In genomic region chr10:72088879-72089585, GRCh38 we compare ENCODE assay signal across 8 cellular contexts. TPM values are rescaled to one million over a fixed set of nuclear protein-coding genes. Genes with fewer than 3 reads are reported as not detected.
DNase-seq lines count a peak whose midpoint lies in the region; ATAC-seq and TF ChIP-seq lines count a peak whose summit lies in the region.

No MANE protein-coding gene starts in this region.

- H3K36me3 ChIP-seq in HEK293 (ENCODE audit: control insufficient read depth in 2 of 2, insufficient read depth in 1 of 2, low read length in 2 of 2) (no peaks in the 10 kb centered on the region), mucosa of stomach (ENCODE audit: control insufficient read depth, insufficient read depth, low read length) (no peaks in the 10 kb centered on the region)

- peaks cover 48% of the 10 kb centered on the region for H3K27me3 ChIP-seq in mucosa of stomach (ENCODE audit: control insufficient read depth, insufficient read depth, low read length)

- no peak for TF ChIP-seq CTCF in HEK293 (tag by site-specific recombination; IDR thresholded peaks at IDR 0.05)

- ATAC-seq in HG03342 (IDR thresholded peaks at IDR 0.05; ENCODE audit: unreplicated experiment): no peak
- no peak for ATAC-seq in GM18909 (IDR thresholded peaks at IDR 0.05; ENCODE audit: poor library complexity, unreplicated experiment)

- POLR2A ChIA-PET in HEK293 (lab: Yijun Ruan, JAX): no interaction called here

- CTCF ChIA-PET in HEK293 (lab: Yijun Ruan, JAX): interaction anchor here (1.0 to 1.3 kb wide), 6 partner anchors 12 to 193 kb away, joined by 3 to 6 read pairs (median 4); no protein-coding TSS in a partner anchor

- H3K4me3 ChIP-seq in HEK293 (ENCODE audit: low read depth, low read length) (no peak overlapping the region), mucosa of stomach (ENCODE audit: low read length) (no peak overlapping the region)

- peak overlapping the region; percentile 12 for H3K9ac ChIP-seq in mucosa of stomach (ENCODE audit: low read length)

- H3K27ac ChIP-seq in HEK293 (ENCODE audit: extremely low read depth, low read depth, low read length): no peak overlapping the region

- H3K4me1 ChIP-seq in HEK293 (ENCODE audit: control insufficient read depth, insufficient read depth, low read length) (peaks cover 8% of the 10 kb centered on the region), mucosa of stomach (ENCODE audit: control insufficient read depth, insufficient read depth, low read length) (peaks cover 20% of the 10 kb centered on the region)

- peak; percentile 5 to 18 for DNase-seq in SHP77 (lab: John Stamatoyannopoulos, UW)
- DNase-seq in central memory CD4-positive, alpha-beta T cell: peak; percentile 76
- DNase-seq in mesenteric fat pad (ENCODE audit: low spot score): no peak
- no peak for DNase-seq in epidermal melanocyte (ENCODE audit: insufficient read length, low spot score)

- H3K9me3 ChIP-seq in HEK293 (ENCODE audit: control insufficient read depth, insufficient read depth, low read depth, low read length) (no peaks in the 10 kb centered on the region), mucosa of stomach (ENCODE audit: control insufficient read depth, low read length) (no peaks in the 10 kb centered on the region)

TF ChIP-seq in HEK293, 187 proteins besides CTCF, POLR2A, EP300 and RAD21:
- TF ChIP-seq ZNF768 (tag by site-specific recombination; IDR thresholded peaks at IDR 0.05) (no peak), ZNF416 (tag by site-specific recombination; IDR thresholded peaks at IDR 0.05) (no peak), ZNF560 (tag by site-specific recombination; IDR thresholded peaks at IDR 0.05; ENCODE audit: borderline replicate concordance) (no peak), ZNF692 (tag by site-specific recombination; IDR thresholded peaks at IDR 0.05) (0 out of 2 replicates have a peak, but pooled peaks have one; percentile 17), EGR2 (tag by site-specific recombination; IDR thresholded peaks at IDR 0.05; ENCODE audit: low read depth) (no peak), ZNF341 (tag by site-specific recombination; IDR thresholded peaks at IDR 0.05; ENCODE audit: low read depth) (peak; percentile 64), ZNF610 (tag by site-specific recombination; IDR thresholded peaks at IDR 0.05; ENCODE audit: borderline replicate concordance) (0 out of 2 replicates have a peak, but pooled peaks have one; percentile 22), ZNF624 (tag by site-specific recombination; IDR thresholded peaks at IDR 0.05) (no peak), SCRT2 (tag by site-specific recombination; IDR thresholded peaks at IDR 0.05) (no peak), TRIM28 (IDR thresholded peaks at IDR 0.05; ENCODE audit: borderline replicate concordance, low read length) (no peak), ZNF600 (tag by site-specific recombination; IDR thresholded peaks at IDR 0.05) (peak; percentile 58), GFI1B (tag by site-specific recombination; IDR thresholded peaks at IDR 0.05) (no peak), KLF16 (tag by site-specific recombination; IDR thresholded peaks at IDR 0.05) (no peak), SP7 (tag by site-specific recombination; IDR thresholded peaks at IDR 0.05) (no peak), ZNF548 (tag by site-specific recombination; IDR thresholded peaks at IDR 0.05) (no peak), ZNF223 (tag by site-specific recombination; IDR thresholded peaks at IDR 0.05) (no peak), ZSCAN23 (tag by site-specific recombination; IDR thresholded peaks at IDR 0.05) (no peak)

RNA-seq across cellular contexts. Expression of gene SPOCK2, which starts 0.7 kb away (rescaled TPM):
- total RNA-seq in mesenteric fat pad: 5.8 TPM

Comparison
In these comparisons a context has a peak if more than half of its experiments do, and no peak if none do; other contexts are left out.
1. DNase-seq: peak in SHP77 (2 of 2) and central memory CD4-positive, alpha-beta T cell (single experiment); none in mesenteric fat pad (single experiment) and epidermal melanocyte (single experiment).